ENCODE assay signal across 11 cellular contexts in genomic region chr6:144331610-144332009, GRCh38. TPM values are rescaled to one million over a fixed set of nuclear protein-coding genes. Genes with fewer than 3 reads are reported as not detected.
A peak's percentile ranks its signal among the peaks of the same experiment; 100 is the strongest.
DNase-seq lines count a peak whose midpoint lies in the region; ATAC-seq lines count a peak whose summit lies in the region.
"Had no signal": no experiment of that assay in that cellular context is flagged by ENCODE, and none has a peak within 500 bp of the region (broad histone marks: within the 10 kb centered on the region; RNA-seq: fewer than 3 reads in every experiment).

No MANE protein-coding gene starts in this region.

- H3K9me3 ChIP-seq in trophoblast cell (ENCODE audit: insufficient read depth, low read depth, low read length) = no peaks in the 10 kb centered on the region

- no peak overlapping the region for H4K8ac ChIP-seq in trophoblast cell (ENCODE audit: low read depth, low read length)

- no peak overlapping the region for H3K14ac ChIP-seq in trophoblast cell (ENCODE audit: low read length)

- no peak for ATAC-seq in GM21528 (IDR thresholded peaks at IDR 0.05; ENCODE audit: low FRiP score, unreplicated experiment)
- no peak for ATAC-seq in GM21619 (IDR thresholded peaks at IDR 0.05; ENCODE audit: unreplicated experiment)
- ATAC-seq: GM12878 had no signal

- H3K4me2 ChIP-seq in trophoblast cell (ENCODE audit: low read length) = peak overlapping the region; percentile 48

- H2BK12ac ChIP-seq in trophoblast cell (ENCODE audit: low read length) = no peak overlapping the region

- H2BK5ac ChIP-seq in trophoblast cell (ENCODE audit: low read depth, low read length, poor library complexity) = no peak overlapping the region

- H2AFZ ChIP-seq in trophoblast cell (ENCODE audit: insufficient read depth, low read length, poor library complexity) = no peak overlapping the region

- H3K79me2 ChIP-seq in trophoblast cell (ENCODE audit: control insufficient read depth, insufficient read depth, low read length, poor library complexity) = peaks cover 4% of the 10 kb centered on the region

- H3K4ac ChIP-seq in trophoblast cell (ENCODE audit: low read depth, low read length) = no peak overlapping the region

- H3K4me3 ChIP-seq in trophoblast cell (ENCODE audit: low read depth, low read length) = no peak overlapping the region
- H3K4me3 ChIP-seq: GM12878 had no signal

- no peak overlapping the region for H3K9ac ChIP-seq in trophoblast cell (ENCODE audit: low read length)

- no peak overlapping the region for H3K18ac ChIP-seq in trophoblast cell (ENCODE audit: low read length)

- peaks cover 18 to 32% of the 10 kb centered on the region in 2 experiments for H3K4me1 ChIP-seq in trophoblast cell (ENCODE audit: control insufficient read depth in 1 of 2, insufficient read depth in 2 of 2, low read length in 2 of 2)

- H3K27ac ChIP-seq in trophoblast cell (ENCODE audit: low read depth, low read length) = no peak overlapping the region
- H3K27ac ChIP-seq: dorsolateral prefrontal cortex had no signal

- H4K12ac ChIP-seq in trophoblast cell (ENCODE audit: low read depth, low read length) = no peak overlapping the region

- H3K23ac ChIP-seq in trophoblast cell (ENCODE audit: low read length) = no peak overlapping the region

- no peak overlapping the region for H2BK120ac ChIP-seq in trophoblast cell (ENCODE audit: insufficient read depth, low read length, poor library complexity)

- no CpG with 5 or more reads among the region's 6 CpGs for WGBS in trophoblast cell (ENCODE audit: extremely low coverage, insufficient coverage, insufficient read length)

- H3K27me3 ChIP-seq in trophoblast cell (ENCODE audit: insufficient read depth, low read length) = no peaks in the 10 kb centered on the region

- H3K79me1 ChIP-seq in trophoblast cell (ENCODE audit: low read length) = peaks cover 2% of the 10 kb centered on the region

- DNase-seq in EL (peak; percentile 85), RPMI8226 (peak; percentile 19), glomerular visceral epithelial cell (ENCODE audit: extremely low spot score) (peak; percentile 51), trophoblast cell (peak; percentile 43 to 61), superior temporal gyrus (ENCODE audit: extremely low spot score) (no peak)
- no peak for DNase-seq in activated naive CD4-positive, alpha-beta T cell treated with Interleukin-2 at 50 U/mL for 16 hours
- DNase-seq: dorsolateral prefrontal cortex; stimulated activated CD4-positive, alpha-beta T cell treated with anti-CD3 and anti-CD28 coated beads, Interleukin-2, amount 100 ng/mL, for 24 hours had no signal

- H4K91ac ChIP-seq in trophoblast cell (ENCODE audit: low read depth, low read length) = no peak overlapping the region

- H3K36me3 ChIP-seq in trophoblast cell (ENCODE audit: control insufficient read depth in 1 of 2, insufficient read depth in 2 of 2, low read length in 2 of 2) = no peaks in the 10 kb centered on the region

- H2AK5ac ChIP-seq in trophoblast cell (ENCODE audit: low read length) = no peak overlapping the region

RNA-seq across cellular contexts. Expression of gene UTRN, which starts 46.5 kb away (rescaled TPM):
- polyA plus RNA-seq in trophoblast cell (2013) = 23.2 and 24.1 TPM in 2 replicates

Comparison
In these comparisons a context has a peak if more than half of its experiments do, and no peak if none do; other contexts are left out.
1. DNase-seq: peak in EL (single experiment), RPMI8226 (single experiment), glomerular visceral epithelial cell (single experiment) and trophoblast cell (2 of 2); none in superior temporal gyrus (single experiment) and activated naive CD4-positive, alpha-beta T cell treated with Interleukin-2 at 50 U/mL for 16 hours (single experiment).